Comparison of ENCODE assay signal across 1 cellular context in the genomic region with DNA sequence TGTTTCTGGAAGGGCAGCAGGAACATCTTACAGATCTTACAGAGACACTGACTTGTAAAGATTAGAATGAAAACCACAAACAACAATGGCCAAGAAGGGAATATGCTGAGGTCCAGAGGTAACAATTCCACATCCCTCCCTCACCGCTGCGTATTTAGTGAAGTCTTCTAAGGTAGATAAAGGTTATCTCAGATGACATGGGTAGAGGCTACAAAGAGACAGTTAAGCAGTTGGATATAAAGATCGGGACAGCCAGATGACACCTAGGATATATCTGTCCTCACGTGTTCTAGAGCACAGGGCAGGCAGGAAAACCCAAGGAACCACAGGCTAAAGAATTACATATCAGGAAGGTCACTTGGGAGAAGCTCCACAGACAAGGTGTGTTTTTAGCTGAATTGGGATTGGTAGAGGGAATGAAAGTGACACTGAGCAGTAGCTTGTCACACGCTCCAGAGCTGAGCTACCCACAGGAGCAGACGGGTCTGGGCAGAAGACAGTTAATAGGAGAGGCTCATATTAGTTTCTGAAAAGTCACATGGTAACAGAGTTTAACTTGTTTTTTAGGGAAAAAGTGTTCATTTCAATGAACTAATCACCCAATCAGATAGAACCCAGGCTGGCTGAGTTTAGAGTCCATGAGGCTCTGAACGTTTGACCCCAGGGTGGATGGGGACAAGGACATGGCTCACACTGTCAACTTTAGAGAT.
TF ChIP-seq lines count a peak whose summit lies in the region.

No MANE protein-coding gene starts in this region.

TF ChIP-seq in HepG2, 621 proteins besides CTCF, POLR2A, EP300 and RAD21 (continued from another document and continues in another):
- no peak for TF ChIP-seq SIX1 (CRISPR knock-in tag; IDR thresholded peaks at IDR 0.05; ENCODE audit: borderline replicate concordance)
- TF ChIP-seq, protein P1, sequence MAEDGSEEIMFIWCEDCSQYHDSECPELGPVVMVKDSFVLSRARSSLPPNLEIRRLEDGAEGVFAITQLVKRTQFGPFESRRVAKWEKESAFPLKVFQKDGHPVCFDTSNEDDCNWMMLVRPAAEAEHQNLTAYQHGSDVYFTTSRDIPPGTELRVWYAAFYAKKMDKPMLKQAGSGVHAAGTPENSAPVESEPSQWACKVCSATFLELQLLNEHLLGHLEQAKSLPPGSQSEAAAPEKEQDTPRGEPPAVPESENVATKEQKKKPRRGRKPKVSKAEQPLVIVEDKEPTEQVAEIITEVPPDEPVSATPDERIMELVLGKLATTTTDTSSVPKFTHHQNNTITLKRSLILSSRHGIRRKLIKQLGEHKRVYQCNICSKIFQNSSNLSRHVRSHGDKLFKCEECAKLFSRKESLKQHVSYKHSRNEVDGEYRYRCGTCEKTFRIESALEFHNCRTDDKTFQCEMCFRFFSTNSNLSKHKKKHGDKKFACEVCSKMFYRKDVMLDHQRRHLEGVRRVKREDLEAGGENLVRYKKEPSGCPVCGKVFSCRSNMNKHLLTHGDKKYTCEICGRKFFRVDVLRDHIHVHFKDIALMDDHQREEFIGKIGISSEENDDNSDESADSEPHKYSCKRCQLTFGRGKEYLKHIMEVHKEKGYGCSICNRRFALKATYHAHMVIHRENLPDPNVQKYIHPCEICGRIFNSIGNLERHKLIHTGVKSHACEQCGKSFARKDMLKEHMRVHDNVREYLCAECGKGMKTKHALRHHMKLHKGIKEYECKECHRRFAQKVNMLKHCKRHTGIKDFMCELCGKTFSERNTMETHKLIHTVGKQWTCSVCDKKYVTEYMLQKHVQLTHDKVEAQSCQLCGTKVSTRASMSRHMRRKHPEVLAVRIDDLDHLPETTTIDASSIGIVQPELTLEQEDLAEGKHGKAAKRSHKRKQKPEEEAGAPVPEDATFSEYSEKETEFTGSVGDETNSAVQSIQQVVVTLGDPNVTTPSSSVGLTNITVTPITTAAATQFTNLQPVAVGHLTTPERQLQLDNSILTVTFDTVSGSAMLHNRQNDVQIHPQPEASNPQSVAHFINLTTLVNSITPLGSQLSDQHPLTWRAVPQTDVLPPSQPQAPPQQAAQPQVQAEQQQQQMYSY (CRISPR knock-in tag; IDR thresholded peaks at IDR 0.05) = no peak
- no peak for TF ChIP-seq ETV5 (CRISPR knock-in tag; IDR thresholded peaks at IDR 0.05; ENCODE audit: borderline replicate concordance)
- TF ChIP-seq, protein P2, sequence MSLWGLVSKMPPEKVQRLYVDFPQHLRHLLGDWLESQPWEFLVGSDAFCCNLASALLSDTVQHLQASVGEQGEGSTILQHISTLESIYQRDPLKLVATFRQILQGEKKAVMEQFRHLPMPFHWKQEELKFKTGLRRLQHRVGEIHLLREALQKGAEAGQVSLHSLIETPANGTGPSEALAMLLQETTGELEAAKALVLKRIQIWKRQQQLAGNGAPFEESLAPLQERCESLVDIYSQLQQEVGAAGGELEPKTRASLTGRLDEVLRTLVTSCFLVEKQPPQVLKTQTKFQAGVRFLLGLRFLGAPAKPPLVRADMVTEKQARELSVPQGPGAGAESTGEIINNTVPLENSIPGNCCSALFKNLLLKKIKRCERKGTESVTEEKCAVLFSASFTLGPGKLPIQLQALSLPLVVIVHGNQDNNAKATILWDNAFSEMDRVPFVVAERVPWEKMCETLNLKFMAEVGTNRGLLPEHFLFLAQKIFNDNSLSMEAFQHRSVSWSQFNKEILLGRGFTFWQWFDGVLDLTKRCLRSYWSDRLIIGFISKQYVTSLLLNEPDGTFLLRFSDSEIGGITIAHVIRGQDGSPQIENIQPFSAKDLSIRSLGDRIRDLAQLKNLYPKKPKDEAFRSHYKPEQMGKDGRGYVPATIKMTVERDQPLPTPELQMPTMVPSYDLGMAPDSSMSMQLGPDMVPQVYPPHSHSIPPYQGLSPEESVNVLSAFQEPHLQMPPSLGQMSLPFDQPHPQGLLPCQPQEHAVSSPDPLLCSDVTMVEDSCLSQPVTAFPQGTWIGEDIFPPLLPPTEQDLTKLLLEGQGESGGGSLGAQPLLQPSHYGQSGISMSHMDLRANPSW (CRISPR knock-in tag; IDR thresholded peaks at IDR 0.05; ENCODE audit: borderline replicate concordance) = 0 out of 2 replicates have a peak, but pooled peaks have one; percentile 45
- TF ChIP-seq, protein P3, sequence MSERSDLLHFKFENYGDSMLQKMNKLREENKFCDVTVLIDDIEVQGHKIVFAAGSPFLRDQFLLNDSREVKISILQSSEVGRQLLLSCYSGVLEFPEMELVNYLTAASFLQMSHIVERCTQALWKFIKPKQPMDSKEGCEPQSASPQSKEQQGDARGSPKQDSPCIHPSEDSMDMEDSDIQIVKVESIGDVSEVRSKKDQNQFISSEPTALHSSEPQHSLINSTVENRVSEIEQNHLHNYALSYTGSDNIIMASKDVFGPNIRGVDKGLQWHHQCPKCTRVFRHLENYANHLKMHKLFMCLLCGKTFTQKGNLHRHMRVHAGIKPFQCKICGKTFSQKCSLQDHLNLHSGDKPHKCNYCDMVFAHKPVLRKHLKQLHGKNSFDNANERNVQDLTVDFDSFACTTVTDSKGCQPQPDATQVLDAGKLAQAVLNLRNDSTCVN (CRISPR knock-in tag; IDR thresholded peaks at IDR 0.05; ENCODE audit: borderline replicate concordance) = no peak
- TF ChIP-seq PAF1 (CRISPR knock-in tag; IDR thresholded peaks at IDR 0.05) = no peak
- TF ChIP-seq, protein P4, sequence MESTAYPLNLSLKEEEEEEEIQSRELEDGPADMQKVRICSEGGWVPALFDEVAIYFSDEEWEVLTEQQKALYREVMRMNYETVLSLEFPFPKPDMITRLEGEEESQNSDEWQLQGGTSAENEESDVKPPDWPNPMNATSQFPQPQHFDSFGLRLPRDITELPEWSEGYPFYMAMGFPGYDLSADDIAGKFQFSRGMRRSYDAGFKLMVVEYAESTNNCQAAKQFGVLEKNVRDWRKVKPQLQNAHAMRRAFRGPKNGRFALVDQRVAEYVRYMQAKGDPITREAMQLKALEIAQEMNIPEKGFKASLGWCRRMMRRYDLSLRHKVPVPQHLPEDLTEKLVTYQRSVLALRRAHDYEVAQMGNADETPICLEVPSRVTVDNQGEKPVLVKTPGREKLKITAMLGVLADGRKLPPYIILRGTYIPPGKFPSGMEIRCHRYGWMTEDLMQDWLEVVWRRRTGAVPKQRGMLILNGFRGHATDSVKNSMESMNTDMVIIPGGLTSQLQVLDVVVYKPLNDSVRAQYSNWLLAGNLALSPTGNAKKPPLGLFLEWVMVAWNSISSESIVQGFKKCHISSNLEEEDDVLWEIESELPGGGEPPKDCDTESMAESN (CRISPR knock-in tag; conservative IDR thresholded peaks at IDR 0.05) = no peak
- TF ChIP-seq, protein P5, sequence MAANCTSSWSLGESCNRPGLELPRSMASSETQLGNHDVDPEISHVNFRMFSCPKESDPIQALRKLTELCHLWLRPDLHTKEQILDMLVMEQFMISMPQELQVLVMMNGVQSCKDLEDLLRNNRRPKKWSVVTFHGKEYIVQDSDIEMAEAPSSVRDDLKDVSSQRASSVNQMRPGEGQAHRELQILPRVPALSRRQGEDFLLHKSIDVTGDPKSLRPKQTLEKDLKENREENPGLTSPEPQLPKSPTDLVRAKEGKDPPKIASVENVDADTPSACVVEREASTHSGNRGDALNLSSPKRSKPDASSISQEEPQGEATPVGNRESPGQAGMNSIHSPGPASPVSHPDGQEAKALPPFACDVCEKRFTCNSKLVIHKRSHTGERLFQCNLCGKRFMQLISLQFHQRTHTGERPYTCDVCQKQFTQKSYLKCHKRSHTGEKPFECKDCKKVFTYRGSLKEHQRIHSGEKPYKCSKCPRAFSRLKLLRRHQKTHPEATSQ (CRISPR knock-in tag; IDR thresholded peaks at IDR 0.05; ENCODE audit: borderline replicate concordance) = 0 out of 2 replicates have a peak, but pooled peaks have one; percentile 37
- 0 out of 2 replicates have a peak, but pooled peaks have one; percentile 22 for TF ChIP-seq SALL1 (CRISPR knock-in tag; IDR thresholded peaks at IDR 0.05)
- no peak for TF ChIP-seq ZNF83 (CRISPR knock-in tag; IDR thresholded peaks at IDR 0.05; ENCODE audit: borderline replicate concordance)
- TF ChIP-seq, protein P6, sequence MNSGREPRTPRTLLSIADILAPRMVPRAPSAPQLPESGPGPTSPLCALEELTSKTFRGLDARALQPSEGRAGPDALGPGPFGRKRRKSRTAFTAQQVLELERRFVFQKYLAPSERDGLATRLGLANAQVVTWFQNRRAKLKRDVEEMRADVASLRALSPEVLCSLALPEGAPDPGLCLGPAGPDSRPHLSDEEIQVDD (CRISPR knock-in tag; IDR thresholded peaks at IDR 0.05; ENCODE audit: borderline replicate concordance) = 0 out of 2 replicates have a peak, but pooled peaks have one; percentile 24
- 0 out of 2 replicates have a peak, but pooled peaks have one; percentile 33 for TF ChIP-seq SNAPC2 (CRISPR knock-in tag; IDR thresholded peaks at IDR 0.05)
- TF ChIP-seq ZNF567 (CRISPR knock-in tag; IDR thresholded peaks at IDR 0.05; ENCODE audit: borderline replicate concordance) = 0 out of 2 replicates have a peak, but pooled peaks have one; percentile 52
- 0 out of 2 replicates have a peak, but pooled peaks have one; percentile 33 for TF ChIP-seq ZNF34 (CRISPR knock-in tag; IDR thresholded peaks at IDR 0.05; ENCODE audit: borderline replicate concordance)
- TF ChIP-seq, protein P7, sequence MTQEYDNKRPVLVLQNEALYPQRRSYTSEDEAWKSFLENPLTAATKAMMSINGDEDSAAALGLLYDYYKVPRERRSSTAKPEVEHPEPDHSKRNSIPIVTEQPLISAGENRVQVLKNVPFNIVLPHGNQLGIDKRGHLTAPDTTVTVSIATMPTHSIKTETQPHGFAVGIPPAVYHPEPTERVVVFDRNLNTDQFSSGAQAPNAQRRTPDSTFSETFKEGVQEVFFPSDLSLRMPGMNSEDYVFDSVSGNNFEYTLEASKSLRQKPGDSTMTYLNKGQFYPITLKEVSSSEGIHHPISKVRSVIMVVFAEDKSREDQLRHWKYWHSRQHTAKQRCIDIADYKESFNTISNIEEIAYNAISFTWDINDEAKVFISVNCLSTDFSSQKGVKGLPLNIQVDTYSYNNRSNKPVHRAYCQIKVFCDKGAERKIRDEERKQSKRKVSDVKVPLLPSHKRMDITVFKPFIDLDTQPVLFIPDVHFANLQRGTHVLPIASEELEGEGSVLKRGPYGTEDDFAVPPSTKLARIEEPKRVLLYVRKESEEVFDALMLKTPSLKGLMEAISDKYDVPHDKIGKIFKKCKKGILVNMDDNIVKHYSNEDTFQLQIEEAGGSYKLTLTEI (CRISPR knock-in tag; conservative IDR thresholded peaks at IDR 0.05) = no peak
- 0 out of 2 replicates have a peak, but pooled peaks have one; percentile 52 for TF ChIP-seq ZNF354B (CRISPR knock-in tag; IDR thresholded peaks at IDR 0.05)
- TF ChIP-seq, protein P8, sequence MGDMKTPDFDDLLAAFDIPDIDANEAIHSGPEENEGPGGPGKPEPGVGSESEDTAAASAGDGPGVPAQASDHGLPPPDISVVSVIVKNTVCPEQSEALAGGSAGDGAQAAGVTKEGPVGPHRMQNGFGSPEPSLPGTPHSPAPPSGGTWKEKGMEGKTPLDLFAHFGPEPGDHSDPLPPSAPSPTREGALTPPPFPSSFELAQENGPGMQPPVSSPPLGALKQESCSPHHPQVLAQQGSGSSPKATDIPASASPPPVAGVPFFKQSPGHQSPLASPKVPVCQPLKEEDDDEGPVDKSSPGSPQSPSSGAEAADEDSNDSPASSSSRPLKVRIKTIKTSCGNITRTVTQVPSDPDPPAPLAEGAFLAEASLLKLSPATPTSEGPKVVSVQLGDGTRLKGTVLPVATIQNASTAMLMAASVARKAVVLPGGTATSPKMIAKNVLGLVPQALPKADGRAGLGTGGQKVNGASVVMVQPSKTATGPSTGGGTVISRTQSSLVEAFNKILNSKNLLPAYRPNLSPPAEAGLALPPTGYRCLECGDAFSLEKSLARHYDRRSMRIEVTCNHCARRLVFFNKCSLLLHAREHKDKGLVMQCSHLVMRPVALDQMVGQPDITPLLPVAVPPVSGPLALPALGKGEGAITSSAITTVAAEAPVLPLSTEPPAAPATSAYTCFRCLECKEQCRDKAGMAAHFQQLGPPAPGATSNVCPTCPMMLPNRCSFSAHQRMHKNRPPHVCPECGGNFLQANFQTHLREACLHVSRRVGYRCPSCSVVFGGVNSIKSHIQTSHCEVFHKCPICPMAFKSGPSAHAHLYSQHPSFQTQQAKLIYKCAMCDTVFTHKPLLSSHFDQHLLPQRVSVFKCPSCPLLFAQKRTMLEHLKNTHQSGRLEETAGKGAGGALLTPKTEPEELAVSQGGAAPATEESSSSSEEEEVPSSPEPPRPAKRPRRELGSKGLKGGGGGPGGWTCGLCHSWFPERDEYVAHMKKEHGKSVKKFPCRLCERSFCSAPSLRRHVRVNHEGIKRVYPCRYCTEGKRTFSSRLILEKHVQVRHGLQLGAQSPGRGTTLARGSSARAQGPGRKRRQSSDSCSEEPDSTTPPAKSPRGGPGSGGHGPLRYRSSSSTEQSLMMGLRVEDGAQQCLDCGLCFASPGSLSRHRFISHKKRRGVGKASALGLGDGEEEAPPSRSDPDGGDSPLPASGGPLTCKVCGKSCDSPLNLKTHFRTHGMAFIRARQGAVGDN (CRISPR knock-in tag; IDR thresholded peaks at IDR 0.05) = no peak
- TF ChIP-seq ZNF451 (CRISPR knock-in tag; IDR thresholded peaks at IDR 0.05) = no peak
- TF ChIP-seq SMAD1 (CRISPR knock-in tag; IDR thresholded peaks at IDR 0.05; ENCODE audit: borderline replicate concordance, low read depth) = 0 out of 2 replicates have a peak, but pooled peaks have one; percentile 43
- no peak for TF ChIP-seq GABPA (IDR thresholded peaks at IDR 0.05; ENCODE audit: low read depth, low read length)
- TF ChIP-seq GABPA (CRISPR knock-in tag; IDR thresholded peaks at IDR 0.05; ENCODE audit: low read depth) = no peak
- TF ChIP-seq, protein P9, sequence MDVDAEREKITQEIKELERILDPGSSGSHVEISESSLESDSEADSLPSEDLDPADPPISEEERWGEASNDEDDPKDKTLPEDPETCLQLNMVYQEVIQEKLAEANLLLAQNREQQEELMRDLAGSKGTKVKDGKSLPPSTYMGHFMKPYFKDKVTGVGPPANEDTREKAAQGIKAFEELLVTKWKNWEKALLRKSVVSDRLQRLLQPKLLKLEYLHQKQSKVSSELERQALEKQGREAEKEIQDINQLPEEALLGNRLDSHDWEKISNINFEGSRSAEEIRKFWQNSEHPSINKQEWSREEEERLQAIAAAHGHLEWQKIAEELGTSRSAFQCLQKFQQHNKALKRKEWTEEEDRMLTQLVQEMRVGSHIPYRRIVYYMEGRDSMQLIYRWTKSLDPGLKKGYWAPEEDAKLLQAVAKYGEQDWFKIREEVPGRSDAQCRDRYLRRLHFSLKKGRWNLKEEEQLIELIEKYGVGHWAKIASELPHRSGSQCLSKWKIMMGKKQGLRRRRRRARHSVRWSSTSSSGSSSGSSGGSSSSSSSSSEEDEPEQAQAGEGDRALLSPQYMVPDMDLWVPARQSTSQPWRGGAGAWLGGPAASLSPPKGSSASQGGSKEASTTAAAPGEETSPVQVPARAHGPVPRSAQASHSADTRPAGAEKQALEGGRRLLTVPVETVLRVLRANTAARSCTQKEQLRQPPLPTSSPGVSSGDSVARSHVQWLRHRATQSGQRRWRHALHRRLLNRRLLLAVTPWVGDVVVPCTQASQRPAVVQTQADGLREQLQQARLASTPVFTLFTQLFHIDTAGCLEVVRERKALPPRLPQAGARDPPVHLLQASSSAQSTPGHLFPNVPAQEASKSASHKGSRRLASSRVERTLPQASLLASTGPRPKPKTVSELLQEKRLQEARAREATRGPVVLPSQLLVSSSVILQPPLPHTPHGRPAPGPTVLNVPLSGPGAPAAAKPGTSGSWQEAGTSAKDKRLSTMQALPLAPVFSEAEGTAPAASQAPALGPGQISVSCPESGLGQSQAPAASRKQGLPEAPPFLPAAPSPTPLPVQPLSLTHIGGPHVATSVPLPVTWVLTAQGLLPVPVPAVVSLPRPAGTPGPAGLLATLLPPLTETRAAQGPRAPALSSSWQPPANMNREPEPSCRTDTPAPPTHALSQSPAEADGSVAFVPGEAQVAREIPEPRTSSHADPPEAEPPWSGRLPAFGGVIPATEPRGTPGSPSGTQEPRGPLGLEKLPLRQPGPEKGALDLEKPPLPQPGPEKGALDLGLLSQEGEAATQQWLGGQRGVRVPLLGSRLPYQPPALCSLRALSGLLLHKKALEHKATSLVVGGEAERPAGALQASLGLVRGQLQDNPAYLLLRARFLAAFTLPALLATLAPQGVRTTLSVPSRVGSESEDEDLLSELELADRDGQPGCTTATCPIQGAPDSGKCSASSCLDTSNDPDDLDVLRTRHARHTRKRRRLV (CRISPR knock-in tag; IDR thresholded peaks at IDR 0.05) = 0 out of 2 replicates have a peak, but pooled peaks have one; percentile 47
- TF ChIP-seq SSRP1 (CRISPR knock-in tag; IDR thresholded peaks at IDR 0.05) = 0 out of 2 replicates have a peak, but pooled peaks have one; percentile 65
- TF ChIP-seq RBM22 (optimal IDR thresholded peaks at IDR 0.05; ENCODE audit: low read length) = peak; percentile 95
